Comparison of ENCODE assay signal across 20 cellular contexts in genomic region chr11:117663826-117664225, GRCh38.
DNase-seq lines count a peak whose midpoint lies in the region; ATAC-seq and TF ChIP-seq lines count a peak whose summit lies in the region.
"Had no signal": no experiment of that assay in that cellular context is flagged by ENCODE, and none has a peak within 500 bp of the region (broad histone marks: within the 10 kb centered on the region; RNA-seq: fewer than 3 reads in every experiment).

No MANE protein-coding gene starts in this region.

- no peak for ATAC-seq in activated CD8-positive, alpha-beta T cell treated with anti-CD3 and anti-CD28 coated beads for 36 hours
- ATAC-seq in HG03442 (IDR thresholded peaks at IDR 0.05; ENCODE audit: unreplicated experiment): no peak
- ATAC-seq: effector memory CD8-positive, alpha-beta T cell; foreskin keratinocyte; mucosa of descending colon had no signal

- no peaks in the 10 kb centered on the region for H3K36me3 Mint-ChIP-seq in activated CD8-positive, alpha-beta T cell treated with anti-CD3 and anti-CD28 coated beads for 36 hours (ENCODE audit: low read depth)
- H3K36me3 Mint-ChIP-seq: CD8-positive, alpha-beta memory T cell had no signal

- POLR2A ChIA-PET in activated CD8-positive, alpha-beta T cell treated with anti-CD3 and anti-CD28 coated beads for 36 hours (lab: Charles Lee): no interaction called here

- no peak overlapping the region for H3K4me3 Mint-ChIP-seq in activated CD8-positive, alpha-beta T cell treated with anti-CD3 and anti-CD28 coated beads for 36 hours
- H3K4me3 Mint-ChIP-seq: CD8-positive, alpha-beta memory T cell; effector memory CD8-positive, alpha-beta T cell; HFFc6 had no signal

- no peak overlapping the region for H3K27ac Mint-ChIP-seq in activated CD8-positive, alpha-beta T cell treated with anti-CD3 and anti-CD28 coated beads for 36 hours
- H3K27ac Mint-ChIP-seq: effector memory CD8-positive, alpha-beta T cell; HFFc6 had no signal

- H3K27me3 Mint-ChIP-seq in activated CD8-positive, alpha-beta T cell treated with anti-CD3 and anti-CD28 coated beads for 36 hours: no peaks in the 10 kb centered on the region

- no peak for TF ChIP-seq CTCF in activated CD8-positive, alpha-beta T cell treated with anti-CD3 and anti-CD28 coated beads for 36 hours (IDR thresholded peaks at IDR 0.05)

- no peaks in the 10 kb centered on the region for H3K9me3 Mint-ChIP-seq in activated CD8-positive, alpha-beta T cell treated with anti-CD3 and anti-CD28 coated beads for 36 hours
- H3K9me3 Mint-ChIP-seq: CD8-positive, alpha-beta memory T cell; effector memory CD8-positive, alpha-beta T cell; HFFc6 had no signal

- intact Hi-C loops in activated CD8-positive, alpha-beta T cell treated with anti-CD3 and anti-CD28 coated beads for 36 hours (cut with micrococcal nuclease): no loop called here

- no peaks in the 10 kb centered on the region for H3K4me1 Mint-ChIP-seq in activated CD8-positive, alpha-beta T cell treated with anti-CD3 and anti-CD28 coated beads for 36 hours (ENCODE audit: low read depth)
- H3K4me1 Mint-ChIP-seq: CD8-positive, alpha-beta memory T cell had no signal

- CTCF ChIA-PET in activated CD8-positive, alpha-beta T cell treated with anti-CD3 and anti-CD28 coated beads for 36 hours (lab: Charles Lee): interaction anchor here (1.5 kb wide), 1 partner anchor 237 kb away, joined by 3 read pairs; no protein-coding TSS in a partner anchor

- DNase-seq in DMS153 (lab: John Stamatoyannopoulos, UW) (peak; percentile 50), DMS153 treated with DMSO at 0.1 percent for 48 hours (lab: John Stamatoyannopoulos, UW; ENCODE audit: unreplicated experiment) (no peak), astrocyte of the hippocampus (ENCODE audit: low read depth, low spot score) (peak; percentile 7), midbrain (lab: John Stamatoyannopoulos, UW) (peak; percentile 64), superior temporal gyrus (ENCODE audit: extremely low spot score) (peak; percentile 79), iPS-NIHi11 (ENCODE audit: low spot score) (no peak)
- no peak for DNase-seq in activated CD8-positive, alpha-beta T cell treated with anti-CD3 and anti-CD28 coated beads for 36 hours
- DNase-seq: activated CD4-positive, alpha-beta T cell treated with anti-CD3 and anti-CD28 coated beads, Interleukin-2, amount 50 U/mL, for 48 hours; CD8-positive, alpha-beta memory T cell; effector memory CD8-positive, alpha-beta T cell; foreskin keratinocyte; HFFc6; islet precursor cell; KBM-7; mucosa of descending colon; NCI-H187; SHP77 treated with DMSO at 0.1 percent for 48 hours; T1000; upper lobe of left lung had no signal

Comparison
In these comparisons a context has a peak if more than half of its experiments do, and no peak if none do; other contexts are left out.
1. DNase-seq: peak in DMS153 (single experiment), astrocyte of the hippocampus (single experiment), midbrain (single experiment) and superior temporal gyrus (single experiment); none in DMS153 treated with DMSO at 0.1 percent for 48 hours (single experiment), activated CD8-positive, alpha-beta T cell treated with anti-CD3 and anti-CD28 coated beads for 36 hours (single experiment) and iPS-NIHi11 (single experiment).